2 cellular contexts compared by ENCODE assay signal in genomic region chr11:61671527-61671926, GRCh38.
TF ChIP-seq lines count a peak whose summit lies in the region.

No MANE protein-coding gene starts in this region.

TF ChIP-seq in HCT116, 20 proteins besides CTCF, POLR2A, EP300 and RAD21 (continued from another document):
- TF ChIP-seq ZBTB33 (IDR thresholded peaks at IDR 0.05; ENCODE audit: extremely low read depth, insufficient replicate concordance, low read length) (no peak), POLR2AphosphoS5 (IDR thresholded peaks at IDR 0.05; ENCODE audit: low read depth, low read length) (no peak), SP1 (IDR thresholded peaks at IDR 0.05; ENCODE audit: low read depth) (no peak), SRF (IDR thresholded peaks at IDR 0.05; ENCODE audit: low read depth) (no peak), ELF1 (IDR thresholded peaks at IDR 0.05; ENCODE audit: borderline replicate concordance, low read depth) (no peak)

TF ChIP-seq in SK-N-SH, 30 proteins besides CTCF, POLR2A, EP300 and RAD21 (continued from another document):
- no peak for TF ChIP-seq REST (IDR thresholded peaks at IDR 0.05; ENCODE audit: low read depth, low read length)
